In the genomic region with DNA sequence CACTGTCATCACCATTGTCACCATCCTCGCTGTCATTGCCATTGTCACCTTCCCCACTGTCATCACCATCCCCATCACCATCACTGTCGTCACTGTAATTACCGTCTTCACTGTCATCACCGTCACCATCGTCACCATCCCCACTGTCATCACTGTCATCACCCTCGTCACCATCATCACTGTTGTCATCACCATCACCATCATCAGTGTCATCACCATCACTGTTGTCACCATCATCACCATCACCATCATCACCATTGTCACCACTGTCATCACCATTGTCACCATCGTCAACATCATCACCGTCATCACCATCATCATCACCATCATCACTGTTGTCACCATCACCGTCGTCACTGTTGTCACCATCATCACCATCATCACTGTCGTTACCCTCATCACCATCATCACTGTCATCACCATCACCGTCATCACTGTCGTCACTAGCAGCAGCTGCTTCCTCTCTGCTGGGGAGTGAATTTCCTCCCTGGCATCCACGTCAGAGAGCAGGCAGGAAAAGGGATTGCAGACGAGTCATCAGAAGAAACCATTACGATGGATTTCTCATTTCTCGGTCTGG, we compare ENCODE assay signal across 10 cellular contexts. TPM values are rescaled to one million over a fixed set of nuclear protein-coding genes. Genes with fewer than 3 reads are reported as not detected.
DNase-seq lines count a peak whose midpoint lies in the region; FAIRE-seq and TF ChIP-seq lines count a peak whose summit lies in the region.
"Had no signal": no experiment of that assay in that cellular context is flagged by ENCODE, and none has a peak within 500 bp of the region (broad histone marks: within the 10 kb centered on the region; RNA-seq: fewer than 3 reads in every experiment).

No MANE protein-coding gene starts in this region.

- no peak for TF ChIP-seq CTCF in fibroblast of mammary gland (conservative IDR thresholded peaks at IDR 0.05; ENCODE audit: control insufficient read depth, insufficient read depth, low read depth, low read length)
- no peak for TF ChIP-seq CTCF in spleen (IDR thresholded peaks at IDR 0.05 in 8 of 11, conservative IDR thresholded peaks at IDR 0.05 in 3 of 11)

- H3K9me3 ChIP-seq in spleen: no peaks in the 10 kb centered on the region

- TF ChIP-seq POLR2A in H54 (IDR thresholded peaks at IDR 0.05; ENCODE audit: low read depth, low read length): peak; percentile 11; the same call in 1 of the 2 replicates
- TF ChIP-seq POLR2A in spleen (IDR thresholded peaks at IDR 0.05): no peak

- H3K36me3 ChIP-seq in spleen: no peaks in the 10 kb centered on the region

- peaks cover 0 to 6% (median 0%) of the 10 kb centered on the region in 7 donors for H3K27me3 ChIP-seq in spleen (replicated peaks in 1 of 7)

- H3K4me1 ChIP-seq in spleen: no peaks in the 10 kb centered on the region

- intact Hi-C loops in spleen (cut with DNase I; ENCODE audit: low total_unique reads): no loop called here

- H3K27ac ChIP-seq in spleen: no peak overlapping the region
- H3K27ac ChIP-seq: VCaP had no signal

- FAIRE-seq in H54 (lab: Jason Lieb, UNC): no peak

- WGBS in spleen, 5 donors: 70 to 81% (median 75%) methylated on average over 17 of the region's 17 CpGs

- H3K4me3 ChIP-seq in fibroblast of mammary gland (ENCODE audit: control insufficient read depth, low read depth, low read length) (no peak overlapping the region), spleen (no peak overlapping the region)

- DNase-seq in H54 (ENCODE audit: insufficient read length, low spot score) (peak; percentile 94), RPMI7951 (ENCODE audit: low read depth) (peak; percentile 57), fibroblast of mammary gland (ENCODE audit: low read depth) (peak; percentile 60), spleen (peak; percentile 38), NCI-H2081 (lab: John Stamatoyannopoulos, UW) (no peak), LoVo (ENCODE audit: low spot score) (no peak)
- DNase-seq in effector CD4-positive, alpha-beta T cell: no peak
- DNase-seq: activated naive CD8-positive, alpha-beta T cell treated with anti-CD3 and anti-CD28 coated beads for 36 hours; NCI-H1092 had no signal

RNA-seq across cellular contexts. Expression of gene TMEM255B, which starts 27.3 kb away (rescaled TPM):
- total RNA-seq in RPMI7951 (2014; rRNA removed; shearing (Covaris generic)): 0.60 and 0.78 TPM in 2 replicates
- 10 to 100 TPM in 6 of 7 donors, 1 to 10 TPM in 1; 5.7 to 26.9 (median 22.2) TPM for total RNA-seq in spleen
- polyA plus RNA-seq in spleen: 10 to 100 TPM in 2 of 3 donors, 1 to 10 TPM in 1; 6.0 to 13.0 (median 10.3) TPM

Comparison
In these comparisons a context has a peak if more than half of its experiments do, and no peak if none do; other contexts are left out.
1. DNase-seq: peak in H54 (single experiment), RPMI7951 (single experiment), fibroblast of mammary gland (single experiment) and spleen (single experiment); none in NCI-H2081 (0 of 2), LoVo (single experiment) and effector CD4-positive, alpha-beta T cell (single experiment).